In genomic region chr5:97095318-97095732, GRCh38 we compare ENCODE assay signal across 13 cellular contexts.
DNase-seq lines count a peak whose midpoint lies in the region; ATAC-seq lines count a peak whose summit lies in the region.
"Had no signal": no experiment of that assay in that cellular context is flagged by ENCODE, and none has a peak within 500 bp of the region (broad histone marks: within the 10 kb centered on the region; RNA-seq: fewer than 3 reads in every experiment).

No MANE protein-coding gene starts in this region.

- H3K36me3 Mint-ChIP-seq in activated T-cell treated with anti-CD3 and anti-CD28 coated beads, Interleukin-2, amount 50 U/mL, for 24 hours (ENCODE audit: low read depth): no peaks in the 10 kb centered on the region
- H3K36me3 Mint-ChIP-seq in stimulated activated memory B cell treated with anti-CD40 and anti-IgM and Interleukin-4, amounts not matched to agents 10 μg/mL and 1 μg/mL and 100 μg/mL, for 72 hours: no peaks in the 10 kb centered on the region

- ATAC-seq in GM21825 (IDR thresholded peaks at IDR 0.05; ENCODE audit: unreplicated experiment) (peak; percentile 36), HG03280 (IDR thresholded peaks at IDR 0.05; ENCODE audit: unreplicated experiment) (peak; percentile 31)
- ATAC-seq in stimulated activated memory B cell treated with anti-CD40 and anti-IgM and Interleukin-4, amounts not matched to agents 10 μg/mL and 1 μg/mL and 100 μg/mL, for 72 hours: peak; percentile 53
- ATAC-seq: naive thymus-derived CD4-positive, alpha-beta T cell had no signal

- peaks cover 16% of the 10 kb centered on the region for H3K27me3 Mint-ChIP-seq in activated T-cell treated with anti-CD3 and anti-CD28 coated beads, Interleukin-2, amount 50 U/mL, for 24 hours
- H3K27me3 Mint-ChIP-seq in stimulated activated memory B cell treated with anti-CD40 and anti-IgM and Interleukin-4, amounts not matched to agents 10 μg/mL and 1 μg/mL and 100 μg/mL, for 72 hours: peaks cover 8% of the 10 kb centered on the region

- H3K4me3 Mint-ChIP-seq in activated T-cell treated with anti-CD3 and anti-CD28 coated beads, Interleukin-2, amount 50 U/mL, for 24 hours: peak overlapping the region; percentile 2
- no peak overlapping the region for H3K4me3 Mint-ChIP-seq in stimulated activated memory B cell treated with anti-CD40 and anti-IgM and Interleukin-4, amounts not matched to agents 10 μg/mL and 1 μg/mL and 100 μg/mL, for 72 hours

- H3K27ac Mint-ChIP-seq in activated T-cell treated with anti-CD3 and anti-CD28 coated beads, Interleukin-2, amount 50 U/mL, for 24 hours: peak overlapping the region; percentile 53
- peak overlapping the region; percentile 51 for H3K27ac Mint-ChIP-seq in stimulated activated memory B cell treated with anti-CD40 and anti-IgM and Interleukin-4, amounts not matched to agents 10 μg/mL and 1 μg/mL and 100 μg/mL, for 72 hours

- peaks cover 21% of the 10 kb centered on the region for H3K4me1 Mint-ChIP-seq in activated T-cell treated with anti-CD3 and anti-CD28 coated beads, Interleukin-2, amount 50 U/mL, for 24 hours (ENCODE audit: low read depth)
- H3K4me1 Mint-ChIP-seq in stimulated activated memory B cell treated with anti-CD40 and anti-IgM and Interleukin-4, amounts not matched to agents 10 μg/mL and 1 μg/mL and 100 μg/mL, for 72 hours: peaks cover 11% of the 10 kb centered on the region

- no peak for DNase-seq in activated T-cell treated with anti-CD3 and anti-CD28 coated beads, Interleukin-2, amount 50 U/mL, for 24 hours
- DNase-seq in activated T-cell treated with anti-CD3 and anti-CD28 coated beads for 4 hours (no peak), NCI-H748 treated with DMSO at 0.1 percent for 48 hours (lab: John Stamatoyannopoulos, UW) (no peak), activated gamma-delta T cell treated with Interleukin-2 at 50 U/mL for 16 hours (no peak)
- DNase-seq in stimulated activated naive CD4-positive, alpha-beta T cell treated with Interleukin-2 at 50 U/mL for 16 hours (lab: John Stamatoyannopoulos, UW): no peak
- DNase-seq: GF-D8, NCI-H1694, Peyer's patch, substantia nigra had no signal

- no peaks in the 10 kb centered on the region for H3K9me3 Mint-ChIP-seq in activated T-cell treated with anti-CD3 and anti-CD28 coated beads, Interleukin-2, amount 50 U/mL, for 24 hours
- H3K9me3 Mint-ChIP-seq in stimulated activated memory B cell treated with anti-CD40 and anti-IgM and Interleukin-4, amounts not matched to agents 10 μg/mL and 1 μg/mL and 100 μg/mL, for 72 hours: no peaks in the 10 kb centered on the region
- H3K9me3 Mint-ChIP-seq: naive thymus-derived CD4-positive, alpha-beta T cell had no signal
